Comparison of ENCODE assay signal across 13 cellular contexts in the genomic region with DNA sequence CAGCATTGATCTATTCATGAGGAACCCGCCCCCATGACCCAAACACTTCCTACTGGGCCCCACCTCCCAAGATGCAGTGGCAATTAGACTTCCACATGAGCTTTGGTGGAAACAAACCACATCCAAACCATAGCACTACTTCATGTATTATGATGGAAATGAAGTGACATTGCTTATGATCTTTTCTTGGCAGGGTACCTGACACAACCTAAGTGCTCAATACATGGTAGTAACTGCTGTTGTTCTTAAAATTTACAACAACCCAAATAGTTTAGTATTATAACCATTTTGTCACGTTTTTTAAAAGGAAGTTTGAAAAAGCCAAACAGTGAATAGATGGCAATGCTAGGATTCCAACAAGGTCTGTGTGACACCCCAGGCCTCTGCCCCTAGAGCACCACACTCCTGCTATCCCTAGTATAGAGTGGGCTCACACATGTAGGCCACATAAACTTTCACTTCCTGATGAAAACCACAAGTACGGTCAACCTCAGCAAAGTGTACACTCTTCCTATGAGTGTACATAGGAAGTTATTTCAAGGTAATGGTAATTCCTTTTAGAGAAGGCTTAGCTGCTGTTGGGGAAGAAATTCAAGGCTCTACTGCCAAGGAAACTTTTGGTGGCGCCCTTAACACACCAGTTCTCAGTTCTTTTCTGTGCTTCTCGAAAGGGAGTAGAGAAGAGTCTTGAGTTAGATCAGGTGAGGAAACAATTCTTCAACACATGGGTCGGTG.
DNase-seq lines count a peak whose midpoint lies in the region; ATAC-seq and TF ChIP-seq lines count a peak whose summit lies in the region.
"Had no signal": no experiment of that assay in that cellular context is flagged by ENCODE, and none has a peak within 500 bp of the region (broad histone marks: within the 10 kb centered on the region; RNA-seq: fewer than 3 reads in every experiment).

No MANE protein-coding gene starts in this region.

- H3K4me3 ChIP-seq in endodermal cell (ENCODE audit: low read length) (no peak overlapping the region), prostate gland (no peak overlapping the region)

- H3K27ac ChIP-seq in endodermal cell (ENCODE audit: low read depth, low read length), result no peak overlapping the region
- no peak overlapping the region for H3K27ac ChIP-seq in prostate gland
- H3K27ac ChIP-seq: foreskin keratinocyte had no signal

- intact Hi-C loops in prostate gland (cut with DNase I), result no loop called here
- intact Hi-C loops in activated T-helper 2 cell treated with anti-CD3 and anti-CD28 coated beads, Interferon-gamma antibody, Interleukin-2, Interleukin-4, amounts not matched to agents 10 μg/mL and 5 μg/mL and 100 μg/mL, durations not matched to agents 14 hours and 24 hours and 36 hours (cut with micrococcal nuclease), result loop anchor here (1.0 kb wide), 1 partner anchor 66 kb away; no protein-coding TSS in a partner anchor

- H3K9me3 ChIP-seq in endodermal cell (ENCODE audit: control insufficient read depth, low read length) (peaks cover 10% of the 10 kb centered on the region), prostate gland (no peaks in the 10 kb centered on the region)

- DNase-seq in endodermal cell (peak; percentile 38), prostate gland (ENCODE audit: low spot score) (no peak), GM19240 (ENCODE audit: insufficient read length, low spot score) (no peak), retina (no peak)
- no peak for DNase-seq in activated T-helper 2 cell treated with anti-CD3 and anti-CD28 coated beads, Interferon-gamma antibody, Interleukin-2, Interleukin-4, amounts not matched to agents 10 μg/mL and 5 μg/mL and 100 μg/mL, durations not matched to agents 14 hours and 24 hours and 36 hours (ENCODE audit: low spot score)
- DNase-seq: activated naive CD4-positive, alpha-beta T cell treated with anti-CD3 and anti-CD28 coated beads for 36 hours; foreskin keratinocyte; posterior cingulate gyrus had no signal

- peaks cover 6% of the 10 kb centered on the region for H3K4me1 Mint-ChIP-seq in endodermal cell
- H3K4me1 Mint-ChIP-seq in activated T-helper 2 cell treated with anti-CD3 and anti-CD28 coated beads, Interferon-gamma antibody, Interleukin-2, Interleukin-4, amounts not matched to agents 10 μg/mL and 5 μg/mL and 100 μg/mL, durations not matched to agents 14 hours and 24 hours and 36 hours (ENCODE audit: low read depth), result peaks cover 17% of the 10 kb centered on the region

- peaks cover 4% of the 10 kb centered on the region for H3K36me3 ChIP-seq in endodermal cell (ENCODE audit: control insufficient read depth, insufficient read depth, low read length)
- no peaks in the 10 kb centered on the region for H3K36me3 ChIP-seq in prostate gland

- peak; percentile 92 for ATAC-seq in GM18519 (IDR thresholded peaks at IDR 0.05; ENCODE audit: low FRiP score, unreplicated experiment)
- peak; percentile 97 for ATAC-seq in GM21717 (IDR thresholded peaks at IDR 0.05; ENCODE audit: unreplicated experiment)
- peak; percentile 95 for ATAC-seq in HG03558 (IDR thresholded peaks at IDR 0.05; ENCODE audit: extremely low read depth, unreplicated experiment)
- ATAC-seq: foreskin keratinocyte, Panc1 had no signal

- no peaks in the 10 kb centered on the region for H3K27me3 ChIP-seq in endodermal cell (ENCODE audit: control insufficient read depth, insufficient read depth, low read length, poor library complexity, severe bottlenecking)
- no peaks in the 10 kb centered on the region for H3K27me3 ChIP-seq in prostate gland (replicated peaks; ENCODE audit: insufficient read depth)
- H3K27me3 ChIP-seq: foreskin keratinocyte had no signal

- TF ChIP-seq CTCF in endodermal cell (conservative IDR thresholded peaks at IDR 0.05) (no peak), prostate gland (IDR thresholded peaks at IDR 0.05) (no peak)

- no peaks in the 10 kb centered on the region for H3K9me3 Mint-ChIP-seq in endodermal cell
- no peaks in the 10 kb centered on the region for H3K9me3 Mint-ChIP-seq in activated T-helper 2 cell treated with anti-CD3 and anti-CD28 coated beads, Interferon-gamma antibody, Interleukin-2, Interleukin-4, amounts not matched to agents 10 μg/mL and 5 μg/mL and 100 μg/mL, durations not matched to agents 14 hours and 24 hours and 36 hours
- H3K9me3 Mint-ChIP-seq: activated naive CD4-positive, alpha-beta T cell treated with anti-CD3 and anti-CD28 coated beads for 36 hours; stimulated activated naive CD8-positive, alpha-beta T cell treated with anti-CD3 and anti-CD28 coated beads, Interleukin-15, Interleukin-2, amounts not matched to agents 100 ng/mL and 50 ng/mL, for 24 hours had no signal

- H3K4me1 ChIP-seq in endodermal cell (ENCODE audit: control insufficient read depth, insufficient read depth, low read length) (no peaks in the 10 kb centered on the region), prostate gland (replicated peaks) (no peaks in the 10 kb centered on the region)

- TF ChIP-seq POLR2A in prostate gland (IDR thresholded peaks at IDR 0.05), result no peak

- no peak overlapping the region for H3K9ac ChIP-seq in endodermal cell (ENCODE audit: extremely low read depth, low read length, poor library complexity, severe bottlenecking)

- no peak overlapping the region for H3K4me3 Mint-ChIP-seq in endodermal cell
- no peak overlapping the region for H3K4me3 Mint-ChIP-seq in activated T-helper 2 cell treated with anti-CD3 and anti-CD28 coated beads, Interferon-gamma antibody, Interleukin-2, Interleukin-4, amounts not matched to agents 10 μg/mL and 5 μg/mL and 100 μg/mL, durations not matched to agents 14 hours and 24 hours and 36 hours (ENCODE audit: low read depth)
- H3K4me3 Mint-ChIP-seq: activated naive CD4-positive, alpha-beta T cell treated with anti-CD3 and anti-CD28 coated beads for 36 hours; stimulated activated naive CD8-positive, alpha-beta T cell treated with anti-CD3 and anti-CD28 coated beads, Interleukin-15, Interleukin-2, amounts not matched to agents 100 ng/mL and 50 ng/mL, for 24 hours had no signal

- 88 to 100% methylated on average over 2 to 6 of the region's 6 CpGs for WGBS in endodermal cell (ENCODE audit: insufficient coverage in 1 of 2, insufficient read length in 1 of 2), 2 experiments
- WGBS in prostate gland, result 90% methylated on average over 6 of the region's 6 CpGs

- H3K27ac Mint-ChIP-seq in endodermal cell, result no peak overlapping the region
- no peak overlapping the region for H3K27ac Mint-ChIP-seq in activated T-helper 2 cell treated with anti-CD3 and anti-CD28 coated beads, Interferon-gamma antibody, Interleukin-2, Interleukin-4, amounts not matched to agents 10 μg/mL and 5 μg/mL and 100 μg/mL, durations not matched to agents 14 hours and 24 hours and 36 hours
- H3K27ac Mint-ChIP-seq: activated naive CD4-positive, alpha-beta T cell treated with anti-CD3 and anti-CD28 coated beads for 36 hours; stimulated activated naive CD8-positive, alpha-beta T cell treated with anti-CD3 and anti-CD28 coated beads, Interleukin-15, Interleukin-2, amounts not matched to agents 100 ng/mL and 50 ng/mL, for 24 hours had no signal

- H3K36me3 Mint-ChIP-seq in endodermal cell (ENCODE audit: low read depth), result peaks cover 13% of the 10 kb centered on the region
- H3K36me3 Mint-ChIP-seq in activated T-helper 2 cell treated with anti-CD3 and anti-CD28 coated beads, Interferon-gamma antibody, Interleukin-2, Interleukin-4, amounts not matched to agents 10 μg/mL and 5 μg/mL and 100 μg/mL, durations not matched to agents 14 hours and 24 hours and 36 hours (ENCODE audit: low read depth), result peaks cover 6% of the 10 kb centered on the region

- no peaks in the 10 kb centered on the region for H3K27me3 Mint-ChIP-seq in endodermal cell (ENCODE audit: insufficient read depth)
- H3K27me3 Mint-ChIP-seq in activated T-helper 2 cell treated with anti-CD3 and anti-CD28 coated beads, Interferon-gamma antibody, Interleukin-2, Interleukin-4, amounts not matched to agents 10 μg/mL and 5 μg/mL and 100 μg/mL, durations not matched to agents 14 hours and 24 hours and 36 hours (ENCODE audit: low read depth), result peaks cover 13% of the 10 kb centered on the region
- H3K27me3 Mint-ChIP-seq: stimulated activated naive CD8-positive, alpha-beta T cell treated with anti-CD3 and anti-CD28 coated beads, Interleukin-15, Interleukin-2, amounts not matched to agents 100 ng/mL and 50 ng/mL, for 24 hours had no signal
